In genomic region chr18:62571648-62572047, GRCh38 we compare ENCODE assay signal across 20 cellular contexts. TPM values are rescaled to one million over a fixed set of nuclear protein-coding genes. Genes with fewer than 3 reads are reported as not detected.
DNase-seq lines count a peak whose midpoint lies in the region; ATAC-seq, FAIRE-seq and TF ChIP-seq lines count a peak whose summit lies in the region.
"Had no signal": no experiment of that assay in that cellular context is flagged by ENCODE, and none has a peak within 500 bp of the region (broad histone marks: within the 10 kb centered on the region; RNA-seq: fewer than 3 reads in every experiment).

No MANE protein-coding gene starts in this region.

- H3K27ac Mint-ChIP-seq in activated CD8-positive, alpha-beta memory T cell treated with anti-CD3 and anti-CD28 coated beads, Interleukin-2, amount 10 ng/mL, durations not matched to agents 7 days and 5 days, result peak overlapping the region; percentile 30
- H3K27ac Mint-ChIP-seq in astrocyte (ENCODE audit: unreplicated experiment), result peak overlapping the region; percentile 86
- peak overlapping the region in 1 of 2 donors; percentile 68 for H3K27ac Mint-ChIP-seq in natural killer cell treated with Interleukin-12 subunit alpha and Interleukin-12 subunit beta and Interleukin-15 and Interleukin-18, amount 100 ng/mL, for 72 hours
- H3K27ac Mint-ChIP-seq: CD14-positive monocyte had no signal

- no peak overlapping the region for H3K4me2 ChIP-seq in astrocyte (ENCODE audit: low read length)
- H3K4me2 ChIP-seq in MM.1S (ENCODE audit: low read depth, low read length), result no peak overlapping the region
- H3K4me2 ChIP-seq: PC-9 had no signal

- H3K9me3 ChIP-seq in astrocyte (ENCODE audit: insufficient read depth, low read depth, low read length), result no peaks in the 10 kb centered on the region
- no peaks in the 10 kb centered on the region for H3K9me3 ChIP-seq in MM.1S (replicated peaks; ENCODE audit: insufficient read depth, low read length)
- H3K9me3 ChIP-seq: Caco-2, SJSA1 had no signal

- H2AFZ ChIP-seq in astrocyte (ENCODE audit: low read depth, low read length) (no peak overlapping the region), MM.1S (ENCODE audit: low read length) (no peak overlapping the region)
- H2AFZ ChIP-seq: PC-9 had no signal

- CTCF ChIA-PET in activated CD8-positive, alpha-beta memory T cell treated with anti-CD3 and anti-CD28 coated beads, Interleukin-2, amount 10 ng/mL, durations not matched to agents 7 days and 5 days (lab: Charles Lee), result interaction anchor here (2.1 kb wide), 1 partner anchor 12 kb away, joined by 9 read pairs; no protein-coding TSS in a partner anchor

- no peak overlapping the region for H3K4me3 Mint-ChIP-seq in activated CD8-positive, alpha-beta memory T cell treated with anti-CD3 and anti-CD28 coated beads, Interleukin-2, amount 10 ng/mL, durations not matched to agents 7 days and 5 days
- no peak overlapping the region for H3K4me3 Mint-ChIP-seq in astrocyte (ENCODE audit: unreplicated experiment)
- peak overlapping the region; percentile 55 for H3K4me3 Mint-ChIP-seq in natural killer cell treated with Interleukin-12 subunit alpha and Interleukin-12 subunit beta and Interleukin-15 and Interleukin-18, amount 100 ng/mL, for 72 hours
- H3K4me3 Mint-ChIP-seq: CD14-positive monocyte, H9, IgD-negative memory B cell had no signal

- H3K4me3 ChIP-seq in astrocyte (ENCODE audit: insufficient read depth, low read depth, low read length) (no peak overlapping the region), MM.1S (ENCODE audit: low read length) (no peak overlapping the region)
- H3K4me3 ChIP-seq: PC-9, SJSA1 had no signal

- peak; percentile 17 for FAIRE-seq in GM12892 (lab: Jason Lieb, UNC)
- no peak for FAIRE-seq in astrocyte (lab: Jason Lieb, UNC)
- FAIRE-seq: HTR-8/SVneo had no signal

- H3K4me1 ChIP-seq in astrocyte (ENCODE audit: insufficient read depth, low read length) (no peaks in the 10 kb centered on the region), MM.1S (ENCODE audit: low read length) (peaks cover 6% of the 10 kb centered on the region)
- H3K4me1 ChIP-seq: Caco-2, SJSA1 had no signal

- TF ChIP-seq POLR2A in GM12892 (IDR thresholded peaks at IDR 0.05; ENCODE audit: low read depth, low read length), result no peak

- peaks cover 6% of the 10 kb centered on the region; the same call in 1 of the 2 replicates for H3F3A ChIP-seq in MM.1S (ENCODE audit: insufficient read depth, low read length)

- ATAC-seq in activated CD8-positive, alpha-beta memory T cell treated with anti-CD3 and anti-CD28 coated beads, Interleukin-2, amount 10 ng/mL, durations not matched to agents 7 days and 5 days, result peak; percentile 16
- peak; percentile 64 to 88 for ATAC-seq in natural killer cell treated with Interleukin-12 subunit alpha and Interleukin-12 subunit beta and Interleukin-15 and Interleukin-18, amount 100 ng/mL, for 72 hours
- ATAC-seq in HG02885 (IDR thresholded peaks at IDR 0.05; ENCODE audit: poor library complexity, unreplicated experiment), result no peak
- ATAC-seq in GM18909 (IDR thresholded peaks at IDR 0.05; ENCODE audit: poor library complexity, unreplicated experiment), result no peak

- H3K9ac ChIP-seq in astrocyte (ENCODE audit: low read length) (no peak overlapping the region), MM.1S (ENCODE audit: low read length) (no peak overlapping the region)

- no peaks in the 10 kb centered on the region for H3K9me2 ChIP-seq in MM.1S (replicated peaks; ENCODE audit: insufficient read depth, low read length)

- peaks cover 93% of the 10 kb centered on the region for H3K36me3 Mint-ChIP-seq in activated CD8-positive, alpha-beta memory T cell treated with anti-CD3 and anti-CD28 coated beads, Interleukin-2, amount 10 ng/mL, durations not matched to agents 7 days and 5 days
- peaks cover 32% of the 10 kb centered on the region for H3K36me3 Mint-ChIP-seq in astrocyte (ENCODE audit: low read depth, unreplicated experiment)
- H3K36me3 Mint-ChIP-seq in natural killer cell treated with Interleukin-12 subunit alpha and Interleukin-12 subunit beta and Interleukin-15 and Interleukin-18, amount 100 ng/mL, for 72 hours, result peaks cover 72% of the 10 kb centered on the region

- peaks cover 4% of the 10 kb centered on the region for H3K9me3 Mint-ChIP-seq in activated CD8-positive, alpha-beta memory T cell treated with anti-CD3 and anti-CD28 coated beads, Interleukin-2, amount 10 ng/mL, durations not matched to agents 7 days and 5 days (ENCODE audit: low read depth)
- no peaks in the 10 kb centered on the region for H3K9me3 Mint-ChIP-seq in astrocyte (ENCODE audit: unreplicated experiment)
- no peaks in the 10 kb centered on the region for H3K9me3 Mint-ChIP-seq in natural killer cell treated with Interleukin-12 subunit alpha and Interleukin-12 subunit beta and Interleukin-15 and Interleukin-18, amount 100 ng/mL, for 72 hours
- H3K9me3 Mint-ChIP-seq: IgD-negative memory B cell had no signal

- H3K27ac ChIP-seq in astrocyte (ENCODE audit: low read depth, low read length), result no peak overlapping the region
- H3K27ac ChIP-seq in MM.1S (ENCODE audit: low read length), result no peak overlapping the region
- H3K27ac ChIP-seq: HL-60, PC-9, SJSA1 had no signal

- no peaks in the 10 kb centered on the region for H3K79me2 ChIP-seq in astrocyte (ENCODE audit: insufficient read depth, low read length)
- H3K79me2 ChIP-seq in MM.1S (ENCODE audit: low read length), result no peaks in the 10 kb centered on the region

- H4K20me1 ChIP-seq in astrocyte (ENCODE audit: insufficient read depth, low read length), result no peaks in the 10 kb centered on the region
- no peaks in the 10 kb centered on the region for H4K20me1 ChIP-seq in MM.1S (ENCODE audit: insufficient read depth, low read length)

- no peaks in the 10 kb centered on the region for H3K27me3 Mint-ChIP-seq in activated CD8-positive, alpha-beta memory T cell treated with anti-CD3 and anti-CD28 coated beads, Interleukin-2, amount 10 ng/mL, durations not matched to agents 7 days and 5 days
- H3K27me3 Mint-ChIP-seq in astrocyte (ENCODE audit: low read depth, unreplicated experiment), result no peaks in the 10 kb centered on the region
- H3K27me3 Mint-ChIP-seq in natural killer cell treated with Interleukin-12 subunit alpha and Interleukin-12 subunit beta and Interleukin-15 and Interleukin-18, amount 100 ng/mL, for 72 hours, result no peaks in the 10 kb centered on the region
- H3K27me3 Mint-ChIP-seq: IgD-negative memory B cell had no signal

- H3K36me3 ChIP-seq in astrocyte (ENCODE audit: insufficient read depth, low read length) (peaks cover 20% of the 10 kb centered on the region), MM.1S (replicated peaks; ENCODE audit: insufficient read depth, low read length) (no peaks in the 10 kb centered on the region)

- no peak for DNase-seq in activated CD8-positive, alpha-beta memory T cell treated with anti-CD3 and anti-CD28 coated beads, Interleukin-2, amount 10 ng/mL, durations not matched to agents 7 days and 5 days
- DNase-seq in activated CD8-positive, alpha-beta memory T cell treated with anti-CD3 and anti-CD28 coated beads, Interleukin-2, amount 50 U/mL, for 4 hours, result no peak
- DNase-seq in GM12892 (ENCODE audit: insufficient read length), result no peak
- no peak for DNase-seq in astrocyte (ENCODE audit: low read depth)
- DNase-seq in natural killer cell treated with Interleukin-12 subunit alpha and Interleukin-12 subunit beta and Interleukin-15 and Interleukin-18, amount 100 ng/mL, for 72 hours (ENCODE audit: low spot score), result no peak
- DNase-seq in MM.1S, result no peak
- DNase-seq: Caco-2, DMS153, H9, Kasumi-1, NCI-H187, NCI-H446 treated with DMSO at 0.1 percent for 48 hours, PC-9 had no signal

- TF ChIP-seq CTCF in astrocyte (IDR thresholded peaks at IDR 0.05; ENCODE audit: insufficient read depth, low read depth, low read length) (no peak), MM.1S (IDR thresholded peaks at IDR 0.05; ENCODE audit: low read length) (no peak)

- H3K27me3 ChIP-seq in astrocyte (ENCODE audit: insufficient read depth, low read length) (no peaks in the 10 kb centered on the region), MM.1S (replicated peaks; ENCODE audit: insufficient read depth, low read length) (peaks cover 23% of the 10 kb centered on the region)
- H3K27me3 ChIP-seq: SJSA1 had no signal

- peaks cover 42% of the 10 kb centered on the region for H3K4me1 Mint-ChIP-seq in activated CD8-positive, alpha-beta memory T cell treated with anti-CD3 and anti-CD28 coated beads, Interleukin-2, amount 10 ng/mL, durations not matched to agents 7 days and 5 days
- H3K4me1 Mint-ChIP-seq in astrocyte (ENCODE audit: low read depth, unreplicated experiment), result peaks cover 4% of the 10 kb centered on the region
- peaks cover 18 to 36% of the 10 kb centered on the region in 2 donors for H3K4me1 Mint-ChIP-seq in natural killer cell treated with Interleukin-12 subunit alpha and Interleukin-12 subunit beta and Interleukin-15 and Interleukin-18, amount 100 ng/mL, for 72 hours (ENCODE audit: low read depth in 2 of 2)

RNA-seq across cellular contexts. Expression of gene ZCCHC2, which starts 48.8 kb away (rescaled TPM):
- 10 to 100 TPM; 45.7 to 71.8 TPM for total RNA-seq in activated CD8-positive, alpha-beta memory T cell treated with anti-CD3 and anti-CD28 coated beads, Interleukin-2, amount 10 ng/mL, durations not matched to agents 7 days and 5 days
- 10.5 TPM for polyA plus RNA-seq in GM12892 (2012; ENCODE audit: missing spikeins)
- total RNA-seq in astrocyte, result 14.8 and 16.3 TPM in 2 replicates
- total RNA-seq in natural killer cell treated with Interleukin-12 subunit alpha and Interleukin-12 subunit beta and Interleukin-15 and Interleukin-18, amount 100 ng/mL, for 72 hours, result 10 to 100 TPM; 46.3 to 51.2 TPM

Comparison
In these comparisons a context has a peak if more than half of its experiments do, and no peak if none do; other contexts are left out.
1. ATAC-seq: peak in activated CD8-positive, alpha-beta memory T cell treated with anti-CD3 and anti-CD28 coated beads, Interleukin-2, amount 10 ng/mL, durations not matched to agents 7 days and 5 days (single experiment) and natural killer cell treated with Interleukin-12 subunit alpha and Interleukin-12 subunit beta and Interleukin-15 and Interleukin-18, amount 100 ng/mL, for 72 hours (2 of 2); none in HG02885 (single experiment) and GM18909 (single experiment).